Comparison of ENCODE assay signal across 2 cellular contexts in the genomic region with DNA sequence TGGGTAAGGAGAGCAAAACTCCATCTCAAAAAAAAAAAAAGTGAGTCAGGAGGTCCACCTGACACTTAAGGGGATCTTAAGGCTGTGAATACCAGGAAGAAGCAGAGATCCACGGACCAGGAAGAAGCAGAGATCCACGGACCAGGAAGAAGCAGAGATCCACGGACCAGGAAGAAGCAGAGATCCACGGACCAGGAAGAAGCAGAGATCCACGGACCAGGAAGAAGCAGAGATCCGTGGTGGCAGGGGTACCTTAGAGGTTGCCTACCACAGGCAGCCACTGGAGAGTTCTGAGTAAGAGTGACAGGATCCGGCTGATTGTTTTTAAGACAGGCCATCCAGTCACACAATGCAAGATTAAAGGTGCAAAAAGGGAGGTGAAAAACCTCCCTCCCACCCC. TPM values are rescaled to one million over a fixed set of nuclear protein-coding genes. Genes with fewer than 3 reads are reported as not detected.
"Had no signal": no experiment of that assay in that cellular context is flagged by ENCODE, and none has a peak within 500 bp of the region (broad histone marks: within the 10 kb centered on the region; RNA-seq: fewer than 3 reads in every experiment).

No MANE protein-coding gene starts in this region.

RNA-seq across cellular contexts. Expression of gene PFN3, which starts 20.0 kb away (rescaled TPM):
- total RNA-seq: G401, GM12878 had no signal
- polyA plus RNA-seq: GM12878 had no signal

RNA-seq across cellular contexts. Expression of gene SLC34A1, which starts 36.2 kb away (rescaled TPM):
- total RNA-seq: G401 had no signal
